In genomic region chr2:54586062-54586982, GRCh38 we compare ENCODE assay signal across 11 cellular contexts.
DNase-seq lines count a peak whose midpoint lies in the region; ATAC-seq and TF ChIP-seq lines count a peak whose summit lies in the region.
"Had no signal": no experiment of that assay in that cellular context is flagged by ENCODE, and none has a peak within 500 bp of the region (broad histone marks: within the 10 kb centered on the region; RNA-seq: fewer than 3 reads in every experiment).

No MANE protein-coding gene starts in this region.

- no peak for DNase-seq in activated CD4-positive, alpha-beta T cell treated with anti-CD3 and anti-CD28 coated beads, Interleukin-2, amount 10 ng/mL, durations not matched to agents 7 days and 5 days
- no peak for DNase-seq in activated CD4-positive, alpha-beta T cell treated with anti-CD3 and anti-CD28 coated beads for 1 hour
- DNase-seq in T-helper 17 cell (no peak), fibroblast of mammary gland (ENCODE audit: low read depth) (peak; percentile 78), spleen (no peak), NCI-H1417 (lab: John Stamatoyannopoulos, UW) (no peak), SHP77 treated with DMSO at 0.1 percent for 48 hours (lab: John Stamatoyannopoulos, UW) (no peak), body of pancreas (no peak)
- DNase-seq: activated CD4-positive, CD25-positive, alpha-beta regulatory T cell; NCI-H2227 treated with DMSO at 0.1 percent for 48 hours; stimulated activated CD8-positive, alpha-beta memory T cell treated with anti-CD3 and anti-CD28 coated beads, Interleukin-4, amount 100 ng/mL, for 48 hours had no signal

- 50 to 65% (median 58%) methylated on average over 11 of the region's 11 CpGs for WGBS in spleen, 5 donors
- WGBS in body of pancreas, 2 donors: 38 to 39% methylated on average over 11 of the region's 11 CpGs

- no peaks in the 10 kb centered on the region for H3K9me3 Mint-ChIP-seq in activated CD4-positive, alpha-beta T cell treated with anti-CD3 and anti-CD28 coated beads, Interleukin-2, amount 10 ng/mL, durations not matched to agents 7 days and 5 days

- TF ChIP-seq CTCF in fibroblast of mammary gland (conservative IDR thresholded peaks at IDR 0.05; ENCODE audit: control insufficient read depth, insufficient read depth, low read depth, low read length) (no peak), spleen (IDR thresholded peaks at IDR 0.05 in 8 of 11, conservative IDR thresholded peaks at IDR 0.05 in 3 of 11) (no peak), body of pancreas (IDR thresholded peaks at IDR 0.05) (no peak)

- POLR2A ChIA-PET in activated CD4-positive, alpha-beta T cell treated with anti-CD3 and anti-CD28 coated beads, Interleukin-2, amount 10 ng/mL, durations not matched to agents 7 days and 5 days (lab: Charles Lee): no interaction called here

- intact Hi-C loops in spleen (cut with DNase I; ENCODE audit: low total_unique reads) (no loop called here), body of pancreas (cut with DNase I) (no loop called here)

- CTCF ChIA-PET in activated CD4-positive, alpha-beta T cell treated with anti-CD3 and anti-CD28 coated beads, Interleukin-2, amount 10 ng/mL, durations not matched to agents 7 days and 5 days (lab: Charles Lee): interaction anchor here (1.0 to 1.5 kb wide), 4 partner anchors 9 to 70 kb away, joined by 3 to 4 read pairs (median 3); no protein-coding TSS in a partner anchor

- H3K36me3 ChIP-seq in spleen (peaks cover 0 to 5% (median 0%) of the 10 kb centered on the region in 6 donors), body of pancreas (replicated peaks in 1 of 2; ENCODE audit: insufficient read depth in 1 of 2, low read depth in 2 of 2) (no peaks in the 10 kb centered on the region)

- peaks cover 96% of the 10 kb centered on the region for H3K4me1 Mint-ChIP-seq in activated CD4-positive, alpha-beta T cell treated with anti-CD3 and anti-CD28 coated beads, Interleukin-2, amount 10 ng/mL, durations not matched to agents 7 days and 5 days
- H3K4me1 Mint-ChIP-seq in T-helper 17 cell: peaks cover 71% of the 10 kb centered on the region

- H3K4me3 ChIP-seq in fibroblast of mammary gland (ENCODE audit: control insufficient read depth, low read depth, low read length) (no peak overlapping the region), spleen (no peak overlapping the region), body of pancreas (no peak overlapping the region)

- no peaks in the 10 kb centered on the region for H3K27me3 ChIP-seq in spleen (replicated peaks in 1 of 7)
- H3K27me3 ChIP-seq in body of pancreas: no peaks in the 10 kb centered on the region

- no peaks in the 10 kb centered on the region for H3K27me3 Mint-ChIP-seq in activated CD4-positive, alpha-beta T cell treated with anti-CD3 and anti-CD28 coated beads, Interleukin-2, amount 10 ng/mL, durations not matched to agents 7 days and 5 days
- H3K27me3 Mint-ChIP-seq in T-helper 17 cell: no peaks in the 10 kb centered on the region

- no peak for TF ChIP-seq POLR2A in spleen (IDR thresholded peaks at IDR 0.05)
- TF ChIP-seq POLR2A in body of pancreas (IDR thresholded peaks at IDR 0.05): no peak

- H3K27ac Mint-ChIP-seq in activated CD4-positive, alpha-beta T cell treated with anti-CD3 and anti-CD28 coated beads, Interleukin-2, amount 10 ng/mL, durations not matched to agents 7 days and 5 days: peak overlapping the region; percentile 81
- peak overlapping the region; percentile 94 for H3K27ac Mint-ChIP-seq in T-helper 17 cell

- H3K36me3 Mint-ChIP-seq in activated CD4-positive, alpha-beta T cell treated with anti-CD3 and anti-CD28 coated beads, Interleukin-2, amount 10 ng/mL, durations not matched to agents 7 days and 5 days (ENCODE audit: low read depth): peaks cover 38% of the 10 kb centered on the region
- no peaks in the 10 kb centered on the region for H3K36me3 Mint-ChIP-seq in T-helper 17 cell (ENCODE audit: low read depth)

- peak overlapping the region; percentile 69 for H3K4me3 Mint-ChIP-seq in activated CD4-positive, alpha-beta T cell treated with anti-CD3 and anti-CD28 coated beads, Interleukin-2, amount 10 ng/mL, durations not matched to agents 7 days and 5 days
- no peak overlapping the region for H3K4me3 Mint-ChIP-seq in T-helper 17 cell

- H3K4me1 ChIP-seq in spleen (peaks cover 82 to 100% (median 100%) of the 10 kb centered on the region in 6 donors), body of pancreas (peaks cover 92% of the 10 kb centered on the region)

- H3K27ac ChIP-seq in spleen: peak overlapping the region; percentile 1 to 88 (median 54)
- H3K27ac ChIP-seq in body of pancreas: peak overlapping the region in 1 of 4 donors; percentile 51

- H3K9me3 ChIP-seq in T-helper 17 cell (ENCODE audit: control insufficient read depth, low read length, poor library complexity, severe bottlenecking) (no peaks in the 10 kb centered on the region), spleen (no peaks in the 10 kb centered on the region), body of pancreas (no peaks in the 10 kb centered on the region)

- ATAC-seq in T-helper 17 cell: no peak
- no peak for ATAC-seq in body of pancreas
